1 cellular context compared by ENCODE assay signal in genomic region chr2:234888442-234888841, GRCh38.
TF ChIP-seq lines count a peak whose summit lies in the region.

No MANE protein-coding gene starts in this region.

TF ChIP-seq in HepG2, 621 proteins besides CTCF, POLR2A, EP300 and RAD21 (continued from another document):
- TF ChIP-seq ZNF687 (CRISPR knock-in tag; IDR thresholded peaks at IDR 0.05) (peak; percentile 64), POGZ (CRISPR knock-in tag; IDR thresholded peaks at IDR 0.05) (0 out of 2 replicates have a peak, but pooled peaks have one; percentile 25), ZBTB4 (CRISPR knock-in tag; IDR thresholded peaks at IDR 0.05; ENCODE audit: borderline replicate concordance) (peak; percentile 39; the same call in 1 of the 2 replicates), ZNF281 (CRISPR knock-in tag; IDR thresholded peaks at IDR 0.05; ENCODE audit: borderline replicate concordance) (peak; percentile 35; the same call in 1 of the 2 replicates), HOXA3 (CRISPR knock-in tag; IDR thresholded peaks at IDR 0.05) (peak; percentile 44; the same call in 1 of the 2 replicates), SALL1 (CRISPR knock-in tag; IDR thresholded peaks at IDR 0.05) (peak; percentile 27; the same call in 1 of the 2 replicates), ZBTB38 (CRISPR knock-in tag; IDR thresholded peaks at IDR 0.05) (peak; percentile 19; the same call in 1 of the 2 replicates), ZMYM4 (CRISPR knock-in tag; IDR thresholded peaks at IDR 0.05) (0 out of 2 replicates have a peak, but pooled peaks have one; percentile 45)
